Comparison of ENCODE assay signal across 1 cellular context in the genomic region with DNA sequence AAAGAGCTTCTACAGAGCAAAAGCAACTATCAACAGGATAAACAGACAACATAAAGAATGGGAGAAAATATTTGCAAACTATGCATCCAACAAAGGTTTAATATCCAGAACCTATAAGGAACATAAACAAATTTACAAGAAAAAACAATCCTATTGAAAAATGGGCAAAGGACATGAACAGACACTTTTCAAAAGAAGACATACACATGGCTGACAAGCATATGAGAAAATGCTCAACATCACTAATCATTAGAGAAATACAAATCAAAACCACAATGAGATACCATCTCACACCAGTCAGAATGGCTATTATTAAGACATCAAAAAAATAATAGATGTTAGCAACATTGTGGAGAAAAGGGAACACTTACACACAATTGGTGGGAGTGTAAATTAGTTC. TPM values are rescaled to one million over a fixed set of nuclear protein-coding genes. Genes with fewer than 3 reads are reported as not detected.
"Had no signal": no experiment of that assay in that cellular context is flagged by ENCODE, and none has a peak within 500 bp of the region (broad histone marks: within the 10 kb centered on the region; RNA-seq: fewer than 3 reads in every experiment).

No MANE protein-coding gene starts in this region.

RNA-seq across cellular contexts. Expression of a gene that starts 8.8 kb away (rescaled TPM):
- polyA plus RNA-seq: GM23248 had no signal
